In genomic region chr1:111739222-111739983, GRCh38 we compare ENCODE assay signal across 1 cellular context.
A peak's percentile ranks its signal among the peaks of the same experiment; 100 is the strongest.
TF ChIP-seq lines count a peak whose summit lies in the region.

Gene INKA2, minus strand, starts transcription at chr1:111739395. Its CDS starts 153 bp downstream, at chr1:111739242.

TF ChIP-seq in K562, 482 proteins besides CTCF, POLR2A, EP300 and RAD21 (continued from another document and continues in another):
- peak; percentile 47; the same call in 1 of the 2 replicates for TF ChIP-seq PKNOX1 (IDR thresholded peaks at IDR 0.05)
- TF ChIP-seq ZNF592 (IDR thresholded peaks at IDR 0.05): peak; percentile 67; the same call in 1 of the 2 replicates
- TF ChIP-seq PHB2 (IDR thresholded peaks at IDR 0.05; ENCODE audit: low read depth): no peak
- TF ChIP-seq ATF2 (CRISPR knock-in tag; IDR thresholded peaks at IDR 0.05): 0 out of 2 replicates have a peak, but pooled peaks have one; percentile 72
- TF ChIP-seq KDM5B (IDR thresholded peaks at IDR 0.05; ENCODE audit: insufficient replicate concordance, low read depth, low read length): peak; percentile 66
- peak; percentile 60 for TF ChIP-seq MBD2 (IDR thresholded peaks at IDR 0.05; ENCODE audit: borderline replicate concordance, low read depth)
- peak in 1 of 2 experiments; percentile 50; a peak in 1 of 4 replicates for TF ChIP-seq HDAC1 (IDR thresholded peaks at IDR 0.05)
- TF ChIP-seq ZNF764 (CRISPR knock-in tag; IDR thresholded peaks at IDR 0.05; ENCODE audit: low read depth): 0 out of 2 replicates have a peak, but pooled peaks have one; percentile 26
- peak; percentile 56; the same call in 1 of the 2 replicates for TF ChIP-seq PHF8 (IDR thresholded peaks at IDR 0.05; ENCODE audit: borderline replicate concordance, low read length)
- TF ChIP-seq ZNF609 (CRISPR knock-in tag; IDR thresholded peaks at IDR 0.05; ENCODE audit: borderline replicate concordance): peak; percentile 95; the same call in 1 of the 2 replicates
- TF ChIP-seq CBFB (CRISPR knock-in tag; IDR thresholded peaks at IDR 0.05): peak; percentile 63; the same call in 1 of the 2 replicates
- TF ChIP-seq NR2F6 (CRISPR knock-in tag; IDR thresholded peaks at IDR 0.05): no peak
- peak; percentile 83; the same call in 1 of the 2 replicates for TF ChIP-seq ZBTB1 (CRISPR knock-in tag; IDR thresholded peaks at IDR 0.05; ENCODE audit: borderline replicate concordance, low read depth)
- peak; percentile 68; the same call in 1 of the 2 replicates for TF ChIP-seq ZNF263 (CRISPR knock-in tag; IDR thresholded peaks at IDR 0.05; ENCODE audit: borderline replicate concordance)
- TF ChIP-seq ZBTB9 (CRISPR knock-in tag; IDR thresholded peaks at IDR 0.05): 0 out of 2 replicates have a peak, but pooled peaks have one; percentile 64
- TF ChIP-seq MAX (CRISPR knock-in tag; IDR thresholded peaks at IDR 0.05): peak; percentile 98
- no peak for TF ChIP-seq ATF1 (CRISPR knock-in tag; IDR thresholded peaks at IDR 0.05)
- peak; percentile 49 for TF ChIP-seq ATF1 (tag; IDR thresholded peaks at IDR 0.05)
- no peak for TF ChIP-seq FOXM1 (IDR thresholded peaks at IDR 0.05; ENCODE audit: low read depth)
- TF ChIP-seq FOXM1 (CRISPR knock-in tag; IDR thresholded peaks at IDR 0.05; ENCODE audit: low read depth): peak; percentile 70; the same call in 1 of the 2 replicates
- peak; percentile 87; the same call in 1 of the 2 replicates for TF ChIP-seq ZBTB43 (CRISPR knock-in tag; IDR thresholded peaks at IDR 0.05)
- peak; percentile 22 for TF ChIP-seq TBP (optimal IDR thresholded peaks at IDR 0.05; ENCODE audit: low read depth, low read length)
- peak; percentile 46 for TF ChIP-seq CCNT2 (IDR thresholded peaks at IDR 0.05; ENCODE audit: borderline replicate concordance, extremely low read depth, insufficient read length, low read depth, low read length)
- TF ChIP-seq HMGN3 (IDR thresholded peaks at IDR 0.05; ENCODE audit: borderline replicate concordance, extremely low read depth, insufficient read length, low read depth, low read length): peak; percentile 69
- no peak for TF ChIP-seq CREB1 (IDR thresholded peaks at IDR 0.05)
- TF ChIP-seq CREB1 (CRISPR knock-in tag; IDR thresholded peaks at IDR 0.05): peak; percentile 53
- TF ChIP-seq ZBTB7A (IDR thresholded peaks at IDR 0.05; ENCODE audit: borderline replicate concordance, control insufficient read depth, low read depth, low read length): peak; percentile 85; the same call in 1 of the 2 replicates
- peak; percentile 75; the same call in 1 of the 2 replicates for TF ChIP-seq KDM2B (CRISPR knock-in tag; IDR thresholded peaks at IDR 0.05)
- TF ChIP-seq ZBTB8A (IDR thresholded peaks at IDR 0.05; ENCODE audit: partially characterized antibody): no peak
- peak; percentile 56 for TF ChIP-seq CHD2 (IDR thresholded peaks at IDR 0.05; ENCODE audit: low read depth, low read length)
- no peak for TF ChIP-seq RB1 (IDR thresholded peaks at IDR 0.05; ENCODE audit: low read depth)
- TF ChIP-seq NR3C1 (CRISPR knock-in tag; IDR thresholded peaks at IDR 0.05): peak; percentile 97
- peak; percentile 74 for TF ChIP-seq RBFOX2 (IDR thresholded peaks at IDR 0.05; ENCODE audit: low read depth, low read length)
- TF ChIP-seq PCBP1 (IDR thresholded peaks at IDR 0.05; ENCODE audit: low read depth, low read length, poor library complexity, severe bottlenecking): peak; percentile 81
- peak; percentile 97 for TF ChIP-seq ZNF232 (CRISPR knock-in tag; IDR thresholded peaks at IDR 0.05)
- peak; percentile 97 for TF ChIP-seq ZNF511 (CRISPR knock-in tag; IDR thresholded peaks at IDR 0.05)
- TF ChIP-seq USF2 (CRISPR knock-in tag; IDR thresholded peaks at IDR 0.05): peak; percentile 81
- peak; percentile 80 for TF ChIP-seq FOS (IDR thresholded peaks at IDR 0.05; ENCODE audit: extremely low read depth, insufficient read length)
- peak; percentile 96 for TF ChIP-seq FOXP4 (CRISPR knock-in tag; IDR thresholded peaks at IDR 0.05; ENCODE audit: borderline replicate concordance)
- TF ChIP-seq L3MBTL2 (IDR thresholded peaks at IDR 0.05): peak; percentile 99
- no peak for TF ChIP-seq RBM14 (IDR thresholded peaks at IDR 0.05; ENCODE audit: borderline replicate concordance, insufficient read depth, low read depth, low read length)
- TF ChIP-seq CBFA2T2 (conservative IDR thresholded peaks at IDR 0.05): peak; percentile 57
- TF ChIP-seq TOE1 (IDR thresholded peaks at IDR 0.05; ENCODE audit: borderline replicate concordance): peak; percentile 94
- TF ChIP-seq TOE1 (CRISPR knock-in tag; IDR thresholded peaks at IDR 0.05; ENCODE audit: borderline replicate concordance, low read depth): no peak
